Comparison of ENCODE assay signal across 8 cellular contexts in genomic region chr4:99462875-99463464, GRCh38. TPM values are rescaled to one million over a fixed set of nuclear protein-coding genes. Genes with fewer than 3 reads are reported as not detected.
DNase-seq lines count a peak whose midpoint lies in the region; ATAC-seq and TF ChIP-seq lines count a peak whose summit lies in the region.

No MANE protein-coding gene starts in this region.

- H3K27ac ChIP-seq in Peyer's patch = no peak overlapping the region

- DNase-seq in ELF-1 (ENCODE audit: low read depth, low spot score) (peak; percentile 52), HK-2 (ENCODE audit: unreplicated experiment) (peak; percentile 30), Peyer's patch (peak in 2 of 3 donors; percentile 16 to 79), germinal center (ENCODE audit: low spot score) (peak; percentile 46), pons (ENCODE audit: low spot score) (peak; percentile 87)
- DNase-seq in activated gamma-delta T cell treated with anti-CD3 and anti-CD28 coated beads, Interleukin-2, amount 50 U/mL, for 16 hours (ENCODE audit: low read depth) = peak; percentile 9
- DNase-seq in effector CD8-positive, alpha-beta T cell (lab: John Stamatoyannopoulos, UW) = no peak

- H3K27me3 ChIP-seq in Peyer's patch = no peaks in the 10 kb centered on the region

- no peaks in the 10 kb centered on the region for H3K9me3 ChIP-seq in Peyer's patch

- TF ChIP-seq POLR2A in Peyer's patch (IDR thresholded peaks at IDR 0.05) = no peak

- peak; percentile 93 for ATAC-seq in GM21381 (IDR thresholded peaks at IDR 0.05; ENCODE audit: unreplicated experiment)

- H3K4me1 ChIP-seq in Peyer's patch = no peaks in the 10 kb centered on the region

- H3K36me3 ChIP-seq in Peyer's patch = no peaks in the 10 kb centered on the region

- no peak overlapping the region for H3K4me3 ChIP-seq in Peyer's patch

- TF ChIP-seq CTCF in Peyer's patch (IDR thresholded peaks at IDR 0.05) = peak; percentile 32 to 93 (median 81)

RNA-seq across cellular contexts. Expression of gene ADH7, which starts 27.8 kb away (rescaled TPM):
- not detected for total RNA-seq in Peyer's patch

RNA-seq across cellular contexts. Expression of gene C4orf17, which starts 47.9 kb away (rescaled TPM):
- total RNA-seq in Peyer's patch = not detected
